17 cellular contexts compared by ENCODE assay signal in the genomic region with DNA sequence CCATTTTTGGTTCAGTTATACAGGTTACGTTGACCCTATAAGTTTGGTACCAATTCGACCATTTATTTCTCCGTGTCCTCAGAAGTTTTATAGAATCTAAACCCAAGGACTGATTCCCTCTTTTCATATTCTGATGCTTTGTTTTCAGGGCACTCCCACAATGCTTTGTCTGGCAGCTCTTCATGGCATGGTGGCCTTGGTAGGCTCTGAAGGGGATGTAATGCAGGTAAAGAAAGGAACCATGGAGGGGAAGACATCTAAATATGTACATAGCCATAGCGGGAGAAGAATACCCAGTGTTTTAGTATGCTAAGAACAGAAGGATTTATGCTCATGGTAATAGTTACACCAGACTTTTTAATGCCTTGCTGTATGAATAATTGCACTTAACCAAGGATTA.
DNase-seq lines count a peak whose midpoint lies in the region; ATAC-seq, FAIRE-seq and TF ChIP-seq lines count a peak whose summit lies in the region.
"Had no signal": no experiment of that assay in that cellular context is flagged by ENCODE, and none has a peak within 500 bp of the region (broad histone marks: within the 10 kb centered on the region; RNA-seq: fewer than 3 reads in every experiment).

No MANE protein-coding gene starts in this region.

- H3K4me3 Mint-ChIP-seq in WTC11 (peak overlapping the region; percentile 10; the same call in 1 of the 2 replicates), T-cell (no peak overlapping the region)
- H3K4me3 Mint-ChIP-seq: CD14-positive monocyte; CD8-positive, alpha-beta T cell; HFFc6 had no signal

- no peak for FAIRE-seq in HTR-8/SVneo (lab: Jason Lieb, UNC)
- FAIRE-seq: A549, HepG2 had no signal

- H3K4me3 ChIP-seq in HAP-1 (no peak overlapping the region), iPS-20b (ENCODE audit: low read length) (peak overlapping the region; percentile 39; the same call in 1 of the 2 replicates)
- H3K4me3 ChIP-seq: A549 had no signal

- CTCF ChIA-PET in WTC11 (lab: Charles Lee) = interaction anchor here (0.8 to 2.7 kb wide), 4 partner anchors 8 to 324 kb away, joined by 3 to 11 read pairs (median 5); no protein-coding TSS in a partner anchor
- CTCF ChIA-PET in T-cell (lab: Charles Lee) = interaction anchor here in 1 of 2 donors (1.5 kb wide), 1 partner anchor 8 kb away, joined by 4 read pairs; no protein-coding TSS in a partner anchor

- DNase-seq in HAP-1 (ENCODE audit: low spot score in 2 of 2) (peak; percentile 39 to 64), WTC11 (ENCODE audit: low spot score) (no peak), HTR-8/SVneo (ENCODE audit: insufficient read length, low spot score) (no peak), SW 1271 (lab: John Stamatoyannopoulos, UW) (no peak), D341Med (ENCODE audit: low spot score) (no peak), T-cell (no peak)
- DNase-seq: CD8-positive, alpha-beta T cell; COR-L47; DND-41; GDM1; HCEC 1CT; HFFc6 had no signal

- no peaks in the 10 kb centered on the region for H3K27me3 ChIP-seq in HAP-1 (ENCODE audit: low read depth)
- H3K27me3 ChIP-seq in iPS-20b (ENCODE audit: insufficient read depth, low read length) = no peaks in the 10 kb centered on the region

- H3K27me3 Mint-ChIP-seq in WTC11 (ENCODE audit: low read depth) (no peaks in the 10 kb centered on the region), T-cell (no peaks in the 10 kb centered on the region)

- H3K9me3 ChIP-seq in HAP-1 (no peaks in the 10 kb centered on the region), iPS-20b (ENCODE audit: insufficient read depth, low read depth, low read length) (no peaks in the 10 kb centered on the region)
- H3K9me3 ChIP-seq: A549 had no signal

- 0 out of 2 replicates have a peak overlapping the region, but pooled peaks have one; percentile 3 for H3K9ac ChIP-seq in iPS-20b (ENCODE audit: low read depth, low read length)

- no peak for TF ChIP-seq CTCF in WTC11 (IDR thresholded peaks at IDR 0.05)

- H3K4me1 ChIP-seq in HAP-1 (peaks cover 16% of the 10 kb centered on the region), iPS-20b (ENCODE audit: insufficient read depth, low read length) (peaks cover 20% of the 10 kb centered on the region; the same call in 1 of the 2 replicates)
- H3K4me1 ChIP-seq: A549 had no signal

- H3K4me1 Mint-ChIP-seq in WTC11 (peaks cover 52% of the 10 kb centered on the region), T-cell (no peaks in the 10 kb centered on the region)
- H3K4me1 Mint-ChIP-seq: CD14-positive monocyte had no signal

- H3K9me3 Mint-ChIP-seq in WTC11 = no peaks in the 10 kb centered on the region
- no peaks in the 10 kb centered on the region for H3K9me3 Mint-ChIP-seq in T-cell
- H3K9me3 Mint-ChIP-seq: CD14-positive monocyte; CD8-positive, alpha-beta T cell; HFFc6 had no signal

- ATAC-seq in WTC11 = peak; percentile 97
- no peak for ATAC-seq in T-cell (replicated peaks in 1 of 4)
- ATAC-seq: A549; CD8-positive, alpha-beta T cell; HepG2 had no signal

- 0 out of 2 replicates have a peak overlapping the region, but pooled peaks have one; percentile 14 for H3K27ac Mint-ChIP-seq in WTC11
- H3K27ac Mint-ChIP-seq in T-cell = no peak overlapping the region
- H3K27ac Mint-ChIP-seq: CD14-positive monocyte; CD8-positive, alpha-beta T cell; HFFc6 had no signal

- H3K36me3 ChIP-seq in HAP-1 (replicated peaks) = peaks cover 9% of the 10 kb centered on the region
- H3K36me3 ChIP-seq in iPS-20b (ENCODE audit: insufficient read depth, low read depth, low read length) = peaks cover 33% of the 10 kb centered on the region

- H3K27ac ChIP-seq in iPS-20b (ENCODE audit: low read length) = peak overlapping the region; percentile 31
- H3K27ac ChIP-seq: A549, HL-60 had no signal

- POLR2A ChIA-PET in WTC11 (lab: Charles Lee) = no interaction called here
- POLR2A ChIA-PET in T-cell (lab: Charles Lee) = interaction anchor here in 1 of 2 donors (0.6 kb wide), 1 partner anchor 174 kb away, joined by 4 read pairs; no protein-coding TSS in a partner anchor

- H3K36me3 Mint-ChIP-seq in WTC11 (peaks cover 28% of the 10 kb centered on the region), T-cell (peaks cover 50% of the 10 kb centered on the region)

- in situ Hi-C loops in HAP-1 (cut with MboI; ENCODE audit: low sequenced_read_pairs) = loop anchor here (10.0 kb wide), 1 partner anchor 594 kb away; no protein-coding TSS in a partner anchor

TF ChIP-seq in WTC11, 78 proteins besides CTCF, POLR2A, EP300 and RAD21:
- TF ChIP-seq, protein P1, sequence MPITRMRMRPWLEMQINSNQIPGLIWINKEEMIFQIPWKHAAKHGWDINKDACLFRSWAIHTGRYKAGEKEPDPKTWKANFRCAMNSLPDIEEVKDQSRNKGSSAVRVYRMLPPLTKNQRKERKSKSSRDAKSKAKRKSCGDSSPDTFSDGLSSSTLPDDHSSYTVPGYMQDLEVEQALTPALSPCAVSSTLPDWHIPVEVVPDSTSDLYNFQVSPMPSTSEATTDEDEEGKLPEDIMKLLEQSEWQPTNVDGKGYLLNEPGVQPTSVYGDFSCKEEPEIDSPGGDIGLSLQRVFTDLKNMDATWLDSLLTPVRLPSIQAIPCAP (CRISPR knock-in tag; IDR thresholded peaks at IDR 0.05) = no peak
- TF ChIP-seq NR2C2 (CRISPR knock-in tag; IDR thresholded peaks at IDR 0.05) = no peak
- TF ChIP-seq ZSCAN18 (CRISPR knock-in tag; IDR thresholded peaks at IDR 0.05) = no peak
- no peak for TF ChIP-seq FOXP1 (CRISPR knock-in tag; IDR thresholded peaks at IDR 0.05; ENCODE audit: borderline replicate concordance)
- TF ChIP-seq IRF2 (CRISPR knock-in tag; IDR thresholded peaks at IDR 0.05; ENCODE audit: borderline replicate concordance, low read depth) = no peak
- TF ChIP-seq JUN (CRISPR knock-in tag; IDR thresholded peaks at IDR 0.05) = no peak
- TF ChIP-seq ZNF121 (CRISPR knock-in tag; IDR thresholded peaks at IDR 0.05) = no peak
- TF ChIP-seq ZNF425 (CRISPR knock-in tag; conservative IDR thresholded peaks at IDR 0.05) = no peak

Comparison
In these comparisons a context has a peak if more than half of its experiments do, and no peak if none do; other contexts are left out.
1. DNase-seq: peak in HAP-1 (2 of 2); none in WTC11 (single experiment), HTR-8/SVneo (single experiment), SW 1271 (0 of 2), D341Med (single experiment) and T-cell (0 of 34).